In the genomic region with DNA sequence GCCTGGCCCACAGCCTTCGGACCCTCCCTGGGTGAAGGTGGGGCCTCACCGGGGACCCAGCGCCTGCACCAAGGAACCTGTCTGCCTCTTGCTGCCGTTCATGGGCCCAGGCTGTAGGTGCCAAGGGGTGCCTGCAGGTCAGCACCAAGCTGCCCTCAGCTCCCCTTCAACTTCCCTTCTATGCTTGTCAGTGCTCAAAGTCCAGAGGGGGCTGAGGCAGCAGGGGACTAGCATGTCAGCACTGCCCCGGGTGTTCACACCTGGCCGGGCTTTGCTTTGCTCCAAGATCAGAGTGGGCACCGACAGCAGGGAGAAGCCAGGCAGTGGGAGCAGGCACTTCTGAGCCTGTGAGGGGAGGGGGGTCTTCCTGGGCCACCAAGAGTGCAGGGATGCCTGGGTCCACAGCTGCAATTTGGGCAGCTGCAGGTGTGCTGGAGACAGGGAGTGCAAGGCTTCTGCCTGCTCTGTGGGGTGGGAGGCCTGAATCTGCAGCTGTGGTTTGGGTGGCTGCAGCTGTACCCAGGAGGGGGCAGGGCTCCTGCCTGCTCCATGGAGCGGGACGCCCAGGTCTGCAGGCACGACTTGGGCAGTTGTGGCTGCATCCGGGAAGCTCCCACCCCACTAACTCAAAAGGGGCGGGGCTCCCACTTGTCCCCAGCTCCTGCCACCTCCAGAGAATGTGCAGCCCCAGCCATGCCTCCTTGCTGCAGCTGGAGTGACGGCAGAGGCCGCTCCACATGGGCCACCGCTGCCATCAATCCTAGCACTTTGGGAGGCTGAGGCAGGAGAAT, we compare ENCODE assay signal across 1 cellular context.
TF ChIP-seq lines count a peak whose summit lies in the region.

No MANE protein-coding gene starts in this region.

TF ChIP-seq in GM12878, 131 proteins besides CTCF, POLR2A, EP300 and RAD21 (continued from another document and continues in another):
- TF ChIP-seq, protein P1, sequence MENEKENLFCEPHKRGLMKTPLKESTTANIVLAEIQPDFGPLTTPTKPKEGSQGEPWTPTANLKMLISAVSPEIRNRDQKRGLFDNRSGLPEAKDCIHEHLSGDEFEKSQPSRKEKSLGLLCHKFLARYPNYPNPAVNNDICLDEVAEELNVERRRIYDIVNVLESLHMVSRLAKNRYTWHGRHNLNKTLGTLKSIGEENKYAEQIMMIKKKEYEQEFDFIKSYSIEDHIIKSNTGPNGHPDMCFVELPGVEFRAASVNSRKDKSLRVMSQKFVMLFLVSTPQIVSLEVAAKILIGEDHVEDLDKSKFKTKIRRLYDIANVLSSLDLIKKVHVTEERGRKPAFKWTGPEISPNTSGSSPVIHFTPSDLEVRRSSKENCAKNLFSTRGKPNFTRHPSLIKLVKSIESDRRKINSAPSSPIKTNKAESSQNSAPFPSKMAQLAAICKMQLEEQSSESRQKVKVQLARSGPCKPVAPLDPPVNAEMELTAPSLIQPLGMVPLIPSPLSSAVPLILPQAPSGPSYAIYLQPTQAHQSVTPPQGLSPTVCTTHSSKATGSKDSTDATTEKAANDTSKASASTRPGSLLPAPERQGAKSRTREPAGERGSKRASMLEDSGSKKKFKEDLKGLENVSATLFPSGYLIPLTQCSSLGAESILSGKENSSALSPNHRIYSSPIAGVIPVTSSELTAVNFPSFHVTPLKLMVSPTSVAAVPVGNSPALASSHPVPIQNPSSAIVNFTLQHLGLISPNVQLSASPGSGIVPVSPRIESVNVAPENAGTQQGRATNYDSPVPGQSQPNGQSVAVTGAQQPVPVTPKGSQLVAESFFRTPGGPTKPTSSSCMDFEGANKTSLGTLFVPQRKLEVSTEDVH (IDR thresholded peaks at IDR 0.05; ENCODE audit: low read depth, partially characterized antibody), result no peak
- TF ChIP-seq FOXK2 (IDR thresholded peaks at IDR 0.05) (no peak), NFIC (IDR thresholded peaks at IDR 0.05; ENCODE audit: low read depth, low read length) (peak; percentile 54; the same call in 1 of the 2 replicates), PML (IDR thresholded peaks at IDR 0.05; ENCODE audit: low read length) (no peak), PAX5 (IDR thresholded peaks at IDR 0.05; ENCODE audit: borderline replicate concordance, low read depth, low read length) (peak; percentile 100), SIX5 (IDR thresholded peaks at IDR 0.05; ENCODE audit: low read depth, low read length, severe bottlenecking) (no peak), BACH1 (IDR thresholded peaks at IDR 0.05; ENCODE audit: borderline replicate concordance) (no peak; the same call in 1 of the 2 replicates), SUPT20H (IDR thresholded peaks at IDR 0.05; ENCODE audit: borderline replicate concordance, control insufficient read depth, low read depth, low read length) (no peak), TCF7 (IDR thresholded peaks at IDR 0.05; ENCODE audit: borderline replicate concordance) (no peak), CBFB (IDR thresholded peaks at IDR 0.05; ENCODE audit: low read depth) (peak; percentile 79), EZH2 (IDR thresholded peaks at IDR 0.05; ENCODE audit: borderline replicate concordance, control insufficient read depth, low read depth, low read length) (no peak), NR2F1 (conservative IDR thresholded peaks at IDR 0.05) (peak; percentile 71; the same call in 1 of the 2 replicates), MXI1 (IDR thresholded peaks at IDR 0.05; ENCODE audit: low read depth, low read length) (no peak), NRF1 (conservative IDR thresholded peaks at IDR 0.05; ENCODE audit: low read depth, low read length) (no peak), GATAD2B (conservative IDR thresholded peaks at IDR 0.05; ENCODE audit: low read depth) (peak; percentile 94), POU2F2 (IDR thresholded peaks at IDR 0.05; ENCODE audit: borderline replicate concordance, low read depth, low read length) (peak; percentile 45; the same call in 1 of the 3 replicates), CHD2 (IDR thresholded peaks at IDR 0.05; ENCODE audit: borderline replicate concordance, low read depth, low read length) (peak; percentile 87), NFYA (IDR thresholded peaks at IDR 0.05; ENCODE audit: borderline replicate concordance, low read depth, low read length) (no peak), DPF2 (IDR thresholded peaks at IDR 0.05) (peak; percentile 94), TBL1XR1 (IDR thresholded peaks at IDR 0.05; ENCODE audit: low read depth, low read length) (0 out of 2 replicates have a peak, but pooled peaks have one; percentile 52), NFXL1 (IDR thresholded peaks at IDR 0.05; ENCODE audit: borderline replicate concordance) (no peak), HCFC1 (IDR thresholded peaks at IDR 0.05; ENCODE audit: low read length) (no peak), SPI1 (IDR thresholded peaks at IDR 0.05; ENCODE audit: borderline replicate concordance, insufficient read depth, low read depth, low read length) (no peak), SREBF2 (IDR thresholded peaks at IDR 0.05; ENCODE audit: low read length) (no peak), EED (IDR thresholded peaks at IDR 0.05; ENCODE audit: low read depth) (peak; percentile 92), CEBPB (IDR thresholded peaks at IDR 0.05; ENCODE audit: borderline replicate concordance in 1 of 2, low read depth in 2 of 2, low read length in 2 of 2) (no peak), SUZ12 (IDR thresholded peaks at IDR 0.05; ENCODE audit: unreplicated experiment) (no peak), CREM (IDR thresholded peaks at IDR 0.05; ENCODE audit: low read depth) (peak; percentile 61; the same call in 1 of the 2 replicates), CBX5 (IDR thresholded peaks at IDR 0.05; ENCODE audit: low read depth) (peak; percentile 84), KAT2A (conservative IDR thresholded peaks at IDR 0.05; ENCODE audit: control insufficient read depth, low read depth, low read length) (no peak), MTA2 (IDR thresholded peaks at IDR 0.05; ENCODE audit: low read depth) (peak; percentile 64; the same call in 1 of the 2 replicates), POLR2AphosphoS2 (IDR thresholded peaks at IDR 0.05; ENCODE audit: low read depth, low read length) (no peak), IKZF1 (conservative IDR thresholded peaks at IDR 0.05) (peak; percentile 94), TAF1 (IDR thresholded peaks at IDR 0.05; ENCODE audit: borderline replicate concordance, low read depth, low read length) (no peak), CHD1 (IDR thresholded peaks at IDR 0.05; ENCODE audit: low read depth, low read length) (no peak), ZSCAN29 (IDR thresholded peaks at IDR 0.05) (no peak), HDAC6 (IDR thresholded peaks at IDR 0.05; ENCODE audit: unreplicated experiment) (no peak), SIN3A (IDR thresholded peaks at IDR 0.05; ENCODE audit: low read depth, low read length) (no peak), SMC3 (IDR thresholded peaks at IDR 0.05; ENCODE audit: borderline replicate concordance, low read length) (no peak), SP1 (IDR thresholded peaks at IDR 0.05; ENCODE audit: low read depth, low read length) (peak; percentile 81), JUND (IDR thresholded peaks at IDR 0.05; ENCODE audit: low read depth, low read length) (no peak), ZNF274 (IDR thresholded peaks at IDR 0.05; ENCODE audit: insufficient read depth, insufficient read length) (no peak), IRF4 (IDR thresholded peaks at IDR 0.05; ENCODE audit: low read depth, low read length) (0 out of 2 replicates have a peak, but pooled peaks have one; percentile 54), TCF3 (IDR thresholded peaks at IDR 0.05; ENCODE audit: borderline replicate concordance, insufficient read depth, low read depth, low read length) (peak; percentile 100)
- TF ChIP-seq, protein P2, sequence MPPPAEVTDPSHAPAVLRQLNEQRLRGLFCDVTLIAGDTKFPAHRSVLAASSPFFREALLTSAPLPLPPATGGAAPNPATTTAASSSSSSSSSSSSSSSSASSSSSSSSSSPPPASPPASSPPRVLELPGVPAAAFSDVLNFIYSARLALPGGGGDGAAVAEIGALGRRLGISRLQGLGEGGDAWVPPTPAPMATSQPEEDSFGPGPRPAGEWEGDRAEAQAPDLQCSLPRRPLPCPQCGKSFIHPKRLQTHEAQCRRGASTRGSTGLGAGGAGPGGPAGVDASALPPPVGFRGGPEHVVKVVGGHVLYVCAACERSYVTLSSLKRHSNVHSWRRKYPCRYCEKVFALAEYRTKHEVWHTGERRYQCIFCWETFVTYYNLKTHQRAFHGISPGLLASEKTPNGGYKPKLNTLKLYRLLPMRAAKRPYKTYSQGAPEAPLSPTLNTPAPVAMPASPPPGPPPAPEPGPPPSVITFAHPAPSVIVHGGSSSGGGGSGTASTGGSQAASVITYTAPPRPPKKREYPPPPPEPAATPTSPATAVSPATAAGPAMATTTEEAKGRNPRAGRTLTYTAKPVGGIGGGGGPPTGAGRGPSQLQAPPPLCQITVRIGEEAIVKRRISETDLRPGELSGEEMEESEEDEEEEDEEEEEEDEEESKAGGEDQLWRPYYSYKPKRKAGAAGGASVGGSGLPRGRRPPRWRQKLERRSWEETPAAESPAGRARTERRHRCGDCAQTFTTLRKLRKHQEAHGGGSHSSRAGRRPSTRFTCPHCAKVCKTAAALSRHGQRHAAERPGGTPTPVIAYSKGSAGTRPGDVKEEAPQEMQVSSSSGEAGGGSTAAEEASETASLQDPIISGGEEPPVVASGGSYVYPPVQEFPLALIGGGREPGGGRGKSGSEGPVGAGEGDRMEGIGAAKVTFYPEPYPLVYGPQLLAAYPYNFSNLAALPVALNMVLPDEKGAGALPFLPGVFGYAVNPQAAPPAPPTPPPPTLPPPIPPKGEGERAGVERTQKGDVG (CRISPR knock-in tag; IDR thresholded peaks at IDR 0.05), result no peak
- TF ChIP-seq, protein P3, sequence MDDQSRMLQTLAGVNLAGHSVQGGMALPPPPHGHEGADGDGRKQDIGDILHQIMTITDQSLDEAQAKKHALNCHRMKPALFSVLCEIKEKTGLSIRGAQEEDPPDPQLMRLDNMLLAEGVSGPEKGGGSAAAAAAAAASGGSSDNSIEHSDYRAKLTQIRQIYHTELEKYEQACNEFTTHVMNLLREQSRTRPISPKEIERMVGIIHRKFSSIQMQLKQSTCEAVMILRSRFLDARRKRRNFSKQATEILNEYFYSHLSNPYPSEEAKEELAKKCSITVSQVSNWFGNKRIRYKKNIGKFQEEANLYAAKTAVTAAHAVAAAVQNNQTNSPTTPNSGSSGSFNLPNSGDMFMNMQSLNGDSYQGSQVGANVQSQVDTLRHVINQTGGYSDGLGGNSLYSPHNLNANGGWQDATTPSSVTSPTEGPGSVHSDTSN (IDR thresholded peaks at IDR 0.05; ENCODE audit: insufficient replicate concordance, low read depth, low read length), result no peak
- TF ChIP-seq, protein P4, sequence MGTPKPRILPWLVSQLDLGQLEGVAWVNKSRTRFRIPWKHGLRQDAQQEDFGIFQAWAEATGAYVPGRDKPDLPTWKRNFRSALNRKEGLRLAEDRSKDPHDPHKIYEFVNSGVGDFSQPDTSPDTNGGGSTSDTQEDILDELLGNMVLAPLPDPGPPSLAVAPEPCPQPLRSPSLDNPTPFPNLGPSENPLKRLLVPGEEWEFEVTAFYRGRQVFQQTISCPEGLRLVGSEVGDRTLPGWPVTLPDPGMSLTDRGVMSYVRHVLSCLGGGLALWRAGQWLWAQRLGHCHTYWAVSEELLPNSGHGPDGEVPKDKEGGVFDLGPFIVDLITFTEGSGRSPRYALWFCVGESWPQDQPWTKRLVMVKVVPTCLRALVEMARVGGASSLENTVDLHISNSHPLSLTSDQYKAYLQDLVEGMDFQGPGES (IDR thresholded peaks at IDR 0.05), result no peak
- TF ChIP-seq, protein P5, sequence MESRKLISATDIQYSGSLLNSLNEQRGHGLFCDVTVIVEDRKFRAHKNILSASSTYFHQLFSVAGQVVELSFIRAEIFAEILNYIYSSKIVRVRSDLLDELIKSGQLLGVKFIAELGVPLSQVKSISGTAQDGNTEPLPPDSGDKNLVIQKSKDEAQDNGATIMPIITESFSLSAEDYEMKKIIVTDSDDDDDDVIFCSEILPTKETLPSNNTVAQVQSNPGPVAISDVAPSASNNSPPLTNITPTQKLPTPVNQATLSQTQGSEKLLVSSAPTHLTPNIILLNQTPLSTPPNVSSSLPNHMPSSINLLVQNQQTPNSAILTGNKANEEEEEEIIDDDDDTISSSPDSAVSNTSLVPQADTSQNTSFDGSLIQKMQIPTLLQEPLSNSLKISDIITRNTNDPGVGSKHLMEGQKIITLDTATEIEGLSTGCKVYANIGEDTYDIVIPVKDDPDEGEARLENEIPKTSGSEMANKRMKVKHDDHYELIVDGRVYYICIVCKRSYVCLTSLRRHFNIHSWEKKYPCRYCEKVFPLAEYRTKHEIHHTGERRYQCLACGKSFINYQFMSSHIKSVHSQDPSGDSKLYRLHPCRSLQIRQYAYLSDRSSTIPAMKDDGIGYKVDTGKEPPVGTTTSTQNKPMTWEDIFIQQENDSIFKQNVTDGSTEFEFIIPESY (IDR thresholded peaks at IDR 0.05), result no peak
- TF ChIP-seq, protein P6, sequence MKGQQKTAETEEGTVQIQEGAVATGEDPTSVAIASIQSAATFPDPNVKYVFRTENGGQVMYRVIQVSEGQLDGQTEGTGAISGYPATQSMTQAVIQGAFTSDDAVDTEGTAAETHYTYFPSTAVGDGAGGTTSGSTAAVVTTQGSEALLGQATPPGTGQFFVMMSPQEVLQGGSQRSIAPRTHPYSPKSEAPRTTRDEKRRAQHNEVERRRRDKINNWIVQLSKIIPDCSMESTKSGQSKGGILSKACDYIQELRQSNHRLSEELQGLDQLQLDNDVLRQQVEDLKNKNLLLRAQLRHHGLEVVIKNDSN (IDR thresholded peaks at IDR 0.05; ENCODE audit: borderline replicate concordance, extremely low read length, insufficient read depth, low read depth, low read length), result no peak
- TF ChIP-seq, protein P7, sequence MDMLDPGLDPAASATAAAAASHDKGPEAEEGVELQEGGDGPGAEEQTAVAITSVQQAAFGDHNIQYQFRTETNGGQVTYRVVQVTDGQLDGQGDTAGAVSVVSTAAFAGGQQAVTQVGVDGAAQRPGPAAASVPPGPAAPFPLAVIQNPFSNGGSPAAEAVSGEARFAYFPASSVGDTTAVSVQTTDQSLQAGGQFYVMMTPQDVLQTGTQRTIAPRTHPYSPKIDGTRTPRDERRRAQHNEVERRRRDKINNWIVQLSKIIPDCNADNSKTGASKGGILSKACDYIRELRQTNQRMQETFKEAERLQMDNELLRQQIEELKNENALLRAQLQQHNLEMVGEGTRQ (IDR thresholded peaks at IDR 0.05; ENCODE audit: borderline replicate concordance, low read depth, low read length), result no peak
- TF ChIP-seq, protein P8, sequence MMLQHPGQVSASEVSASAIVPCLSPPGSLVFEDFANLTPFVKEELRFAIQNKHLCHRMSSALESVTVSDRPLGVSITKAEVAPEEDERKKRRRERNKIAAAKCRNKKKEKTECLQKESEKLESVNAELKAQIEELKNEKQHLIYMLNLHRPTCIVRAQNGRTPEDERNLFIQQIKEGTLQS (IDR thresholded peaks at IDR 0.05; ENCODE audit: borderline replicate concordance, extremely low read depth, low read depth, low read length), result no peak
- TF ChIP-seq, protein P9, sequence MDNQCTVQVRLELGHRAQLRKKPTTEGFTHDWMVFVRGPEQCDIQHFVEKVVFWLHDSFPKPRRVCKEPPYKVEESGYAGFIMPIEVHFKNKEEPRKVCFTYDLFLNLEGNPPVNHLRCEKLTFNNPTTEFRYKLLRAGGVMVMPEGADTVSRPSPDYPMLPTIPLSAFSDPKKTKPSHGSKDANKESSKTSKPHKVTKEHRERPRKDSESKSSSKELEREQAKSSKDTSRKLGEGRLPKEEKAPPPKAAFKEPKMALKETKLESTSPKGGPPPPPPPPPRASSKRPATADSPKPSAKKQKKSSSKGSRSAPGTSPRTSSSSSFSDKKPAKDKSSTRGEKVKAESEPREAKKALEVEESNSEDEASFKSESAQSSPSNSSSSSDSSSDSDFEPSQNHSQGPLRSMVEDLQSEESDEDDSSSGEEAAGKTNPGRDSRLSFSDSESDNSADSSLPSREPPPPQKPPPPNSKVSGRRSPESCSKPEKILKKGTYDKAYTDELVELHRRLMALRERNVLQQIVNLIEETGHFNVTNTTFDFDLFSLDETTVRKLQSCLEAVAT (IDR thresholded peaks at IDR 0.05), result peak; percentile 61; the same call in 1 of the 2 replicates
